Comparison of ENCODE assay signal across 7 cellular contexts in genomic region chr12:971991-972390, GRCh38.
"Had no signal": no experiment of that assay in that cellular context is flagged by ENCODE, and none has a peak within 500 bp of the region (broad histone marks: within the 10 kb centered on the region; RNA-seq: fewer than 3 reads in every experiment).

No MANE protein-coding gene starts in this region.

- H3K4me3 ChIP-seq: GM12878 had no signal

- FAIRE-seq: GM12878, GM12891, GM12892, GM18507, GM19239 had no signal

- DNase-seq: GDM1, GF-D8 had no signal
